1 cellular context compared by ENCODE assay signal in the genomic region with DNA sequence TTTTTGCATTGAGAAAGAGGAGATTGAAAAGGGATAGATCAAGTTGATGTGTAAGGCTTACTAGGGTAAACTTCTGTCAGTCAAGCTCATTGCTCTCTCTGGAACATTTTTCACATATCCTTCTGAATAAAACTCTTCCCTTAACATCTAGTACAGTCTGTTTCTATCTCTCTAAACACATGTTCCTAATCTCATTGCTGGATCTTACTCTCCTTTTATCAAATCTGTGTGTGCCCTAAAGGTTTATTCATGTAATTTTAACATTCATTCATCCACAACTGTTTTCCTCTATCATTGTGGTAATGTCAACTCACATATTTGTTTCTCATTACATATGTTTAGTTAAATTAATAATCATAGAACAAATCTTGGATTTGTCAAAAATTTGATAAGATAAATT.
TF ChIP-seq lines count a peak whose summit lies in the region.

No MANE protein-coding gene starts in this region.

TF ChIP-seq in SK-N-SH, 30 proteins besides CTCF, POLR2A, EP300 and RAD21 (continued from another document):
- TF ChIP-seq RCOR1 (IDR thresholded peaks at IDR 0.05; ENCODE audit: low read length) = peak; percentile 69; the same call in 1 of the 2 replicates
- no peak for TF ChIP-seq FOXJ3 (CRISPR knock-in tag; IDR thresholded peaks at IDR 0.05)
